In genomic region chr1:153560241-153560640, GRCh38 we compare ENCODE assay signal across 1 cellular context.
TF ChIP-seq lines count a peak whose summit lies in the region.

No MANE protein-coding gene starts in this region.

TF ChIP-seq in GM23338, 12 proteins besides CTCF, POLR2A, EP300 and RAD21 (continued from another document):
- TF ChIP-seq ZNF462 (CRISPR knock-in tag; IDR thresholded peaks at IDR 0.05) (no peak), REST (IDR thresholded peaks at IDR 0.05; ENCODE audit: unreplicated experiment) (no peak), ZNF114 (CRISPR knock-in tag; IDR thresholded peaks at IDR 0.05) (no peak), CREB1 (CRISPR knock-in tag; IDR thresholded peaks at IDR 0.05; ENCODE audit: low read depth) (no peak)
